Comparison of ENCODE assay signal across 8 cellular contexts in the genomic region with DNA sequence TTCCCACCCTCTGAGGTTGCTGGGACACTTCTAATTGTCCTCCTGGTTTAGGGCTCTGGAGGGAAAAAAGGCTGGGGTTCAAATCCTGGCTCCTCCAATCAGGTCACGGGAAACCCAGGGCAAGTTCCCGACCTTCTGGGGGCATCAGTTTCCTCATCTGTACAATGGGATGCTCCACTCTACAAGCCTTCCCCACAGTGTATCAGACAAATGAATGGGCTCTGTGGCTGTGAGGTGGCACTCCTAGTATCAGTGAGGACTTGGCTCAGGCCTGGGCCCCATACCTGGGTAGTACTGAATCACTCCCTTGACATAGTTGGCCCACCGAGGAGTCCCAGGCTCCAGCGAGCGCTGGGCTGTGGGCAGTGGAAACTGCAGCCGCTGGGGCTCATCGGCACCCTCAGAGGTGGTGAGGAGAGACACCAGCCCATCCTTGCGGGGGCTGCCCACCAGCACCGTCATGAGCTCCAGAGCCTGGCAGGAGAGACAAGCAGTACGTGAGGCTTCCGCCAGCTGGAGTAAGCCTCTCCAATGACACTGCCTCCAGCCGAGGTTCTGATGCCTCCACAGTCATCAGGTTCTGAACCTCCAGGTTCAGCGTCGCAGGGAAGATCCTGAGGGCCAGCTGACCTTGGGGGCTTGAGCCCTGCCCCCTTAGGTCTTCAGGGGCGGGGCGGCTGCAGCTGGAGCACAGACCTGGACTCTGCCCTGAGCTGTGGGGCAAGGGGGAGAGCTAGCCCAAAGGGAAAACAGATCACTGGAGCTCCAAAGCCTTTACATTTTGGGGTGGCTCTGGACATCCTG. TPM values are rescaled to one million over a fixed set of nuclear protein-coding genes. Genes with fewer than 3 reads are reported as not detected.
DNase-seq lines count a peak whose midpoint lies in the region; ATAC-seq and TF ChIP-seq lines count a peak whose summit lies in the region.

No MANE protein-coding gene starts in this region.

- ATAC-seq in mucosa of descending colon: peak; percentile 18
- ATAC-seq in HG02973 (IDR thresholded peaks at IDR 0.05; ENCODE audit: unreplicated experiment): no peak
- ATAC-seq in GM18867 (IDR thresholded peaks at IDR 0.05; ENCODE audit: unreplicated experiment): no peak
- no peak for ATAC-seq in HG03135 (IDR thresholded peaks at IDR 0.05; ENCODE audit: unreplicated experiment)

- WGBS in HUES64: 83% methylated on average over 16 of the region's 16 CpGs

- TF ChIP-seq CTCF in 22Rv1 (IDR thresholded peaks at IDR 0.05) (no peak), cardiac fibroblast (IDR thresholded peaks at IDR 0.05; ENCODE audit: low read depth, low read length) (no peak), mucosa of descending colon (IDR thresholded peaks at IDR 0.05) (no peak)

- DNase-seq in cardiac fibroblast (ENCODE audit: low read depth in 2 of 2) (no peak), mucosa of descending colon (peak in 1 of 3 donors; percentile 47), NCI-H128 (lab: John Stamatoyannopoulos, UW; ENCODE audit: unreplicated experiment) (no peak)

- H3K27me3 ChIP-seq in HUES64 (ENCODE audit: insufficient read depth, low read length): 0 out of 2 replicates have a peak, but pooled peaks cover 5% of the 10 kb centered on the region

- peak overlapping the region; percentile 72 for H3K27ac ChIP-seq in 22Rv1
- H3K27ac ChIP-seq in HUES64 (ENCODE audit: low read depth, low read length): no peak overlapping the region

- H3K4me1 ChIP-seq in HUES64 (ENCODE audit: insufficient read depth, low read length) (peaks cover 6% of the 10 kb centered on the region), mucosa of descending colon (ENCODE audit: low read depth) (peaks cover 9% of the 10 kb centered on the region)

- peak overlapping the region; percentile 71 for H3K9ac ChIP-seq in HUES64 (ENCODE audit: low read depth, low read length)

- intact Hi-C loops in mucosa of descending colon (cut with DNase I, micrococcal nuclease): no loop called here

- no peaks in the 10 kb centered on the region for H3K9me3 ChIP-seq in HUES64 (ENCODE audit: insufficient read depth, low read depth, low read length)
- no peaks in the 10 kb centered on the region for H3K9me3 ChIP-seq in mucosa of descending colon

- H3K36me3 ChIP-seq in HUES64 (ENCODE audit: insufficient read depth, low read length) (no peaks in the 10 kb centered on the region), mucosa of descending colon (ENCODE audit: low read depth) (no peaks in the 10 kb centered on the region)

- H3K4me3 ChIP-seq in HUES64 (ENCODE audit: low read length) (peak overlapping the region; percentile 80), cardiac fibroblast (replicated peaks in 1 of 2; ENCODE audit: low read depth in 2 of 2, low read length in 2 of 2) (peak overlapping the region; percentile 60 to 65), mucosa of descending colon (no peak overlapping the region)

RNA-seq across cellular contexts. Expression of a gene that starts 1.2 kb away (rescaled TPM):
- polyA plus RNA-seq in HUES64 (2013, experiment 1 of 2): 13.6 TPM
- 19.8 TPM for polyA plus RNA-seq in HUES64 (2013, experiment 2 of 2)
- total RNA-seq in mucosa of descending colon: 10 to 100 TPM in 2 of 3 donors, 1 to 10 TPM in 1; 7.1 to 18.2 (median 18.2) TPM

RNA-seq across cellular contexts. Expression of a gene that starts 20.8 kb away (rescaled TPM):
- 28.9 TPM for polyA plus RNA-seq in HUES64 (2013, experiment 1 of 2)
- polyA plus RNA-seq in HUES64 (2013, experiment 2 of 2): 35.5 TPM
- total RNA-seq in mucosa of descending colon: 10 to 100 TPM; 24.5 to 27.5 (median 25.7) TPM

RNA-seq across cellular contexts. Expression of a gene that starts 42.6 kb away (rescaled TPM):
- polyA plus RNA-seq in HUES64 (2013, experiment 1 of 2): 2.0 TPM
- 1.1 TPM for polyA plus RNA-seq in HUES64 (2013, experiment 2 of 2)
- total RNA-seq in mucosa of descending colon: 100 to 1,000 TPM; 153 to 307 (median 246) TPM
